Comparison of ENCODE assay signal across 27 cellular contexts in genomic region chr1:214793708-214794107, GRCh38.
"Had no signal": no experiment of that assay in that cellular context is flagged by ENCODE, and none has a peak within 500 bp of the region (broad histone marks: within the 10 kb centered on the region; RNA-seq: fewer than 3 reads in every experiment).

No MANE protein-coding gene starts in this region.

- H3K27ac Mint-ChIP-seq: immature natural killer cell; natural killer cell treated with Interleukin-12 subunit alpha and Interleukin-12 subunit beta and Interleukin-15 and Interleukin-18, amount 100 ng/mL, for 72 hours; progenitor cell of endocrine pancreas; stimulated activated effector memory CD8-positive, alpha-beta T cell treated with anti-CD3 and anti-CD28 coated beads, Interleukin-12 subunit alpha, Interleukin-12 subunit beta, amount 100 ng/mL, for 72 hours had no signal

- H3K36me3 Mint-ChIP-seq: immature natural killer cell; natural killer cell treated with Interleukin-12 subunit alpha and Interleukin-12 subunit beta and Interleukin-15 and Interleukin-18, amount 100 ng/mL, for 72 hours; stimulated activated effector memory CD8-positive, alpha-beta T cell treated with anti-CD3 and anti-CD28 coated beads, Interleukin-12 subunit alpha, Interleukin-12 subunit beta, amount 100 ng/mL, for 72 hours had no signal

- FAIRE-seq: endothelial cell of umbilical vein, keratinocyte had no signal

- H3K36me3 ChIP-seq: esophagus muscularis mucosa, heart right ventricle, lower lobe of right lung, neutrophil, stomach, thyroid gland, vagina had no signal

- H3K27ac ChIP-seq: coronary artery, esophagus muscularis mucosa, heart right ventricle, lower lobe of right lung, neutrophil, parathyroid adenoma, stomach, thyroid gland, vagina had no signal

- H3K9ac ChIP-seq: parathyroid adenoma had no signal

- H3K4me1 Mint-ChIP-seq: immature natural killer cell; neural crest cell; stimulated activated effector memory CD8-positive, alpha-beta T cell treated with anti-CD3 and anti-CD28 coated beads, Interleukin-12 subunit alpha, Interleukin-12 subunit beta, amount 100 ng/mL, for 72 hours had no signal

- H3K4me3 Mint-ChIP-seq: immature natural killer cell; natural killer cell treated with Interleukin-12 subunit alpha and Interleukin-12 subunit beta and Interleukin-15 and Interleukin-18, amount 100 ng/mL, for 72 hours; neural crest cell; stimulated activated effector memory CD8-positive, alpha-beta T cell treated with anti-CD3 and anti-CD28 coated beads, Interleukin-12 subunit alpha, Interleukin-12 subunit beta, amount 100 ng/mL, for 72 hours had no signal

- ATAC-seq: heart right ventricle; left ventricle myocardium superior; lower lobe of right lung; natural killer cell treated with Interleukin-12 subunit alpha and Interleukin-12 subunit beta and Interleukin-15 and Interleukin-18, amount 100 ng/mL, for 72 hours; sciatic nerve; stimulated activated effector memory CD8-positive, alpha-beta T cell treated with anti-CD3 and anti-CD28 coated beads, Interleukin-12 subunit alpha, Interleukin-12 subunit beta, amount 100 ng/mL, for 72 hours had no signal

- H3K4me3 ChIP-seq: coronary artery, esophagus muscularis mucosa, heart right ventricle, lower lobe of right lung, stomach, thyroid gland, vagina had no signal

- H3K27me3 ChIP-seq: esophagus muscularis mucosa, heart right ventricle, neutrophil, stomach, thyroid gland, vagina had no signal

- H3K4me1 ChIP-seq: esophagus muscularis mucosa, heart right ventricle, lower lobe of right lung, parathyroid adenoma, stomach, vagina had no signal

- H2AFZ ChIP-seq: parathyroid adenoma had no signal

- H3K79me2 ChIP-seq: parathyroid adenoma had no signal

- H3K9me3 ChIP-seq: lower lobe of right lung, neutrophil, thyroid gland, vagina had no signal

- H3K27me3 Mint-ChIP-seq: natural killer cell treated with Interleukin-12 subunit alpha and Interleukin-12 subunit beta and Interleukin-15 and Interleukin-18, amount 100 ng/mL, for 72 hours; progenitor cell of endocrine pancreas had no signal

- DNase-seq: dermis blood vessel endothelial cell; effector memory CD4-positive, alpha-beta T cell; foreskin melanocyte; glutamatergic neuron; heart right ventricle; hippocampal formation; immature natural killer cell; left ventricle myocardium superior; lower lobe of right lung; stimulated activated CD4-positive, alpha-beta T cell treated with anti-CD3 and anti-CD28 coated beads, Interleukin-2, amount 100 ng/mL, for 24 hours; stimulated activated CD4-positive, alpha-beta T cell treated with anti-CD3 and anti-CD28 coated beads, Interleukin-4, amount 100 ng/mL, for 24 hours; stimulated activated naive CD4-positive, alpha-beta T cell treated with Interleukin-2 at 50 U/mL for 16 hours; stomach; thyroid gland; trophoblast cell had no signal
